16 cellular contexts compared by ENCODE assay signal in genomic region chr1:66327582-66327981, GRCh38.
DNase-seq lines count a peak whose midpoint lies in the region; ATAC-seq and TF ChIP-seq lines count a peak whose summit lies in the region.
"Had no signal": no experiment of that assay in that cellular context is flagged by ENCODE, and none has a peak within 500 bp of the region (broad histone marks: within the 10 kb centered on the region; RNA-seq: fewer than 3 reads in every experiment).

No MANE protein-coding gene starts in this region.

- peak; percentile 25 for ATAC-seq in GM18861 (IDR thresholded peaks at IDR 0.05; ENCODE audit: unreplicated experiment)
- peak; percentile 39 for ATAC-seq in HG02870 (IDR thresholded peaks at IDR 0.05; ENCODE audit: unreplicated experiment)
- ATAC-seq in psoas muscle: no peak
- ATAC-seq in HG02840 (IDR thresholded peaks at IDR 0.05; ENCODE audit: low FRiP score, unreplicated experiment): no peak
- ATAC-seq: natural killer cell had no signal

- no peak for TF ChIP-seq CTCF in psoas muscle (IDR thresholded peaks at IDR 0.05)

- H3K9me3 ChIP-seq in psoas muscle: no peaks in the 10 kb centered on the region
- H3K9me3 ChIP-seq: testis had no signal

- no peaks in the 10 kb centered on the region for H3K27me3 ChIP-seq in psoas muscle (ENCODE audit: insufficient read depth in 3 of 3, low read length in 2 of 3)
- H3K27me3 ChIP-seq: testis had no signal

- H3K4me1 ChIP-seq in psoas muscle: peaks cover 38% of the 10 kb centered on the region
- H3K4me1 ChIP-seq: testis had no signal

- peak; percentile 47 to 89 for DNase-seq in NOMO-1 (lab: John Stamatoyannopoulos, UW; ENCODE audit: unreplicated experiment in 2 of 2)
- no peak for DNase-seq in psoas muscle
- DNase-seq in activated naive CD4-positive, alpha-beta T cell treated with anti-CD3 and anti-CD28 coated beads, Interleukin-2, amount 50 U/mL, for 16 hours: no peak
- DNase-seq in A172 (ENCODE audit: low spot score): no peak
- DNase-seq in central memory CD4-positive, alpha-beta T cell: no peak
- DNase-seq: aorta, Karpas-422, mammary epithelial cell, natural killer cell, NCI-H226, SHP77, small intestine, testis had no signal

- no peaks in the 10 kb centered on the region for H3K36me3 ChIP-seq in psoas muscle (ENCODE audit: insufficient read depth in 1 of 2, low read depth in 1 of 2)

- no peak overlapping the region for H3K4me3 ChIP-seq in psoas muscle
- H3K4me3 ChIP-seq: testis had no signal

- peak overlapping the region; percentile 95 for H3K27ac ChIP-seq in psoas muscle
- H3K27ac ChIP-seq: testis had no signal

- WGBS in psoas muscle, 3 donors: 80 to 88% (median 82%) methylated on average over 2 of the region's 2 CpGs

- intact Hi-C loops in psoas muscle (cut with DNase I): no loop called here

Comparison
In these comparisons a context has a peak if more than half of its experiments do, and no peak if none do; other contexts are left out.
1. ATAC-seq: peak in GM18861 (single experiment) and HG02870 (single experiment); none in psoas muscle (0 of 4) and HG02840 (single experiment).
2. DNase-seq: peak in NOMO-1 (2 of 2); none in psoas muscle (0 of 2), activated naive CD4-positive, alpha-beta T cell treated with anti-CD3 and anti-CD28 coated beads, Interleukin-2, amount 50 U/mL, for 16 hours (single experiment), A172 (single experiment) and central memory CD4-positive, alpha-beta T cell (single experiment).